Comparison of ENCODE assay signal across 9 cellular contexts in genomic region chr15:74245342-74245931, GRCh38. TPM values are rescaled to one million over a fixed set of nuclear protein-coding genes. Genes with fewer than 3 reads are reported as not detected.
DNase-seq lines count a peak whose midpoint lies in the region; ATAC-seq and TF ChIP-seq lines count a peak whose summit lies in the region.
"Had no signal": no experiment of that assay in that cellular context is flagged by ENCODE, and none has a peak within 500 bp of the region (broad histone marks: within the 10 kb centered on the region; RNA-seq: fewer than 3 reads in every experiment).

No MANE protein-coding gene starts in this region.

- no peak for ATAC-seq in GM18858 (IDR thresholded peaks at IDR 0.05; ENCODE audit: unreplicated experiment)

- DNase-seq in AG20443 (ENCODE audit: low spot score) = peak; percentile 29
- DNase-seq in Jurkat, Clone E6-1 (ENCODE audit: low read depth, low spot score) = peak; percentile 62
- DNase-seq in SK-N-DZ (ENCODE audit: low spot score) = peak; percentile 97
- DNase-seq in hypothalamus (lab: John Stamatoyannopoulos, UW) = peak in 39 of 51 donors; percentile 9 to 72 (median 41)
- DNase-seq in colonic mucosa = no peak
- DNase-seq in midbrain (lab: John Stamatoyannopoulos, UW) = no peak
- DNase-seq in epidermal melanocyte (ENCODE audit: insufficient read length, low spot score) = no peak

- TF ChIP-seq CTCF in colonic mucosa (IDR thresholded peaks at IDR 0.05) = no peak

- H3K36me3 ChIP-seq in colonic mucosa = no peaks in the 10 kb centered on the region
- H3K36me3 ChIP-seq: SJSA1 had no signal

- peak overlapping the region; percentile 44 for H3K4me3 ChIP-seq in Jurkat, Clone E6-1 (ENCODE audit: low read length)
- H3K4me3 ChIP-seq in colonic mucosa = no peak overlapping the region
- H3K4me3 ChIP-seq: SJSA1 had no signal

- H3K4me1 ChIP-seq in colonic mucosa = no peaks in the 10 kb centered on the region

- no peaks in the 10 kb centered on the region for H3K9me3 ChIP-seq in colonic mucosa
- H3K9me3 ChIP-seq: SJSA1 had no signal

- no peak overlapping the region for H3K9ac ChIP-seq in colonic mucosa (ENCODE audit: low read depth in 2 of 2, low read length in 2 of 2)

- no peak overlapping the region for H3K27ac ChIP-seq in colonic mucosa
- H3K27ac ChIP-seq: SJSA1 had no signal

- intact Hi-C loops in colonic mucosa (cut with DNase I) = no loop called here

- H3K27me3 ChIP-seq in colonic mucosa = peaks cover 5% of the 10 kb centered on the region

RNA-seq across cellular contexts. Expression of gene CCDC33, which starts 9.3 kb away (rescaled TPM):
- 3.6 TPM for polyA plus RNA-seq in Jurkat, Clone E6-1 (2012; ENCODE audit: insufficient read depth, insufficient read length)
- 8.5 and 8.8 TPM in 2 replicates for polyA plus RNA-seq in SK-N-DZ (2014; cell fraction: cytosol; rRNA removed)
- 6.5 and 7.8 TPM in 2 replicates for polyA plus RNA-seq in SK-N-DZ (2014; cell fraction: nucleus; rRNA removed)
- total RNA-seq in colonic mucosa = under 1 TPM; 0.10 to 0.21 TPM
- total RNA-seq: SJSA1 had no signal

RNA-seq across cellular contexts. Expression of gene STRA6, which starts 42.9 kb away (rescaled TPM):
- polyA plus RNA-seq in Jurkat, Clone E6-1 (2012; ENCODE audit: insufficient read depth, insufficient read length) = 1.2 TPM
- polyA plus RNA-seq in SK-N-DZ (2014; cell fraction: cytosol; rRNA removed) = 27.5 and 44.1 TPM in 2 replicates
- polyA plus RNA-seq in SK-N-DZ (2014; cell fraction: nucleus; rRNA removed) = 148 and 152 TPM in 2 replicates
- total RNA-seq in colonic mucosa = not detected

Comparison
In these comparisons a context has a peak if more than half of its experiments do, and no peak if none do; other contexts are left out.
1. DNase-seq: peak in AG20443 (single experiment), Jurkat, Clone E6-1 (single experiment), SK-N-DZ (single experiment) and hypothalamus (39 of 51); none in colonic mucosa (single experiment), midbrain (single experiment) and epidermal melanocyte (single experiment).